16 cellular contexts compared by ENCODE assay signal in genomic region chr1:75671708-75672107, GRCh38.
DNase-seq lines count a peak whose midpoint lies in the region; ATAC-seq and TF ChIP-seq lines count a peak whose summit lies in the region.
"Had no signal": no experiment of that assay in that cellular context is flagged by ENCODE, and none has a peak within 500 bp of the region (broad histone marks: within the 10 kb centered on the region; RNA-seq: fewer than 3 reads in every experiment).

No MANE protein-coding gene starts in this region.

- ATAC-seq in GM19351 (IDR thresholded peaks at IDR 0.05; ENCODE audit: unreplicated experiment) (peak; percentile 38), HG03135 (IDR thresholded peaks at IDR 0.05; ENCODE audit: unreplicated experiment) (peak; percentile 63), GM19328 (IDR thresholded peaks at IDR 0.05; ENCODE audit: unreplicated experiment) (no peak)
- ATAC-seq: Panc1, Right ventricle myocardium inferior had no signal

- H3K4me2 ChIP-seq in SU-DHL-6 (ENCODE audit: low read depth, low read length, poor library complexity, severe bottlenecking): no peak overlapping the region
- H3K4me2 ChIP-seq: SK-N-SH had no signal

- no peak overlapping the region for H3K27ac ChIP-seq in SU-DHL-6 (ENCODE audit: low read depth, low read length)

- H3K27me3 ChIP-seq in SU-DHL-6 (ENCODE audit: low read length): no peaks in the 10 kb centered on the region

- H3K9me3 ChIP-seq in SU-DHL-6 (ENCODE audit: insufficient read depth, low read length): no peaks in the 10 kb centered on the region
- H3K9me3 ChIP-seq: SK-N-SH had no signal

- no peaks in the 10 kb centered on the region for H3K79me2 ChIP-seq in SU-DHL-6 (ENCODE audit: insufficient read depth, low read length)

- H3K36me3 ChIP-seq in SU-DHL-6 (ENCODE audit: low read length): no peaks in the 10 kb centered on the region

- H2AFZ ChIP-seq in SU-DHL-6 (ENCODE audit: low read depth, low read length, severe bottlenecking): peak overlapping the region; percentile 64

- no peak overlapping the region for H3K4me3 ChIP-seq in SU-DHL-6 (ENCODE audit: insufficient read depth, low read length, poor library complexity, severe bottlenecking)

- H3F3A ChIP-seq in SU-DHL-6 (ENCODE audit: insufficient read depth): no peaks in the 10 kb centered on the region

- no peaks in the 10 kb centered on the region for H3K9me2 ChIP-seq in SU-DHL-6 (replicated peaks; ENCODE audit: insufficient read depth, low read length)
- H3K9me2 ChIP-seq: SK-N-SH had no signal

- TF ChIP-seq CTCF in SU-DHL-6 (IDR thresholded peaks at IDR 0.05; ENCODE audit: insufficient read depth, low read length, poor library complexity, severe bottlenecking): no peak

- no peaks in the 10 kb centered on the region for H4K20me1 ChIP-seq in SU-DHL-6 (ENCODE audit: low read depth, low read length)

- DNase-seq in C1 segment of cervical spinal cord (lab: John Stamatoyannopoulos, UW) (no peak), cerebellar nuclear complex (lab: John Stamatoyannopoulos, UW) (no peak), DMS114 treated with DMSO at 0.1 percent for 48 hours (lab: John Stamatoyannopoulos, UW; ENCODE audit: unreplicated experiment) (no peak)
- DNase-seq: CD8-positive, alpha-beta memory T cell; HCEC 1CT; IMR-90; NCI-H1417; NCI-H2029; NCI-H2171 treated with DMSO at 0.1 percent for 48 hours; SK-N-SH had no signal

- no peak overlapping the region for H3K9ac ChIP-seq in SU-DHL-6 (ENCODE audit: low read length)
- H3K9ac ChIP-seq: SK-N-SH had no signal
